1 cellular context compared by ENCODE assay signal in genomic region chr2:98479959-98480524, GRCh38.
TF ChIP-seq lines count a peak whose summit lies in the region.

No MANE protein-coding gene starts in this region.

TF ChIP-seq in liver, 16 proteins besides CTCF, POLR2A, EP300 and RAD21 (continued from another document):
- peak; percentile 96 for TF ChIP-seq REST (IDR thresholded peaks at IDR 0.05)
- peak; percentile 55 for TF ChIP-seq NR2F2 (IDR thresholded peaks at IDR 0.05)
- TF ChIP-seq, protein P1, sequence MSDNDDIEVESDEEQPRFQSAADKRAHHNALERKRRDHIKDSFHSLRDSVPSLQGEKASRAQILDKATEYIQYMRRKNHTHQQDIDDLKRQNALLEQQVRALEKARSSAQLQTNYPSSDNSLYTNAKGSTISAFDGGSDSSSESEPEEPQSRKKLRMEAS (IDR thresholded peaks at IDR 0.05) = no peak
- TF ChIP-seq RXRA (IDR thresholded peaks at IDR 0.05) = no peak
